ENCODE assay signal across 8 cellular contexts in the genomic region with DNA sequence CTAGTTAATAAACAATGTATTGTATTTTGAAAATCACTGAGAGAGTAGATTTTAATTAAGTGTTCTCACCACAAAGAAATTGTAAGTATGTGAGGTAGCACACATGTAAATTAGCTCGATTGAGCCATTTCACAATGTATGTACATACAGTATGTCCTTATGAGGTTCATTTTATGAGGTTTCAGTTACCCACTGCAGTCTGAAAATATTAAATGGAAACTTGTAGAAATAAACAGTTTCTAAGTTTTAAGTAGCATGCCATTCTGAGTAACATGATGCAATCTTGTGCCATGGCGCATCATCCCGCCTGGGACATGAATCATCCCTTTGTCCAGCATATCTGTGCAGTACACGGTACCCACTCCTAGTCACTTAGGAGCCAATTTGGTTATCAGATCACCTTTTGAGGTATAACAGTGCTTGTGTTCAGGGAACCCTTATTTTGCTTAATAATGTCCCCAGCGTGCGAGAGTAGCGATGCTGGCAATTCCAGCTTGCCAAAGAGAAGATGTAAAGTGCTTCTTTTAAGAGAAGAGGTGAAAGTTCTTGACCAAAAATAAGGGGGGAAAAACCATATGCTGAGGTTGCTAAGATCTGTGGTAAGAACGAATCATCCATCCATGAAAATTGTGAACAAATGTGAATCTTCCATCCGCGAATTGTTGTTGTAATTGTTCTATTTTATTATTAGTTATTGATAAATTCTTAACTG.
A peak's percentile ranks its signal among the peaks of the same experiment; 100 is the strongest.
DNase-seq lines count a peak whose midpoint lies in the region; ATAC-seq and TF ChIP-seq lines count a peak whose summit lies in the region.

No MANE protein-coding gene starts in this region.

- no peaks in the 10 kb centered on the region for H3K27me3 Mint-ChIP-seq in HFFc6 (ENCODE audit: insufficient read depth)
- H3K27me3 Mint-ChIP-seq in effector memory CD8-positive, alpha-beta T cell = no peaks in the 10 kb centered on the region

- H3K4me1 Mint-ChIP-seq in HFFc6 (ENCODE audit: low read depth) = peaks cover 87% of the 10 kb centered on the region
- H3K4me1 Mint-ChIP-seq in effector memory CD8-positive, alpha-beta T cell (ENCODE audit: low read depth in 2 of 2) = peaks cover 41 to 62% of the 10 kb centered on the region in 2 donors

- in situ Hi-C loops in HAP-1 (cut with MboI; ENCODE audit: low sequenced_read_pairs) = loop anchor here (25.0 kb wide), 1 partner anchor 251 kb away; no protein-coding TSS in a partner anchor

- H3K4me3 ChIP-seq in HAP-1 = no peak overlapping the region

- no peaks in the 10 kb centered on the region for H3K27me3 ChIP-seq in HAP-1 (ENCODE audit: low read depth)

- no peak for ATAC-seq in effector memory CD8-positive, alpha-beta T cell (replicated peaks)

- DNase-seq in HFFc6 (peak; percentile 68), T1000 (lab: John Stamatoyannopoulos, UW) (peak; percentile 38), HAP-1 (ENCODE audit: low spot score in 2 of 2) (no peak), NCI-H1417 treated with DMSO at 0.1 percent for 48 hours (lab: John Stamatoyannopoulos, UW) (no peak), activated gamma-delta T cell treated with Interleukin-2 at 50 U/mL for 16 hours (no peak)
- DNase-seq in effector memory CD8-positive, alpha-beta T cell = no peak
- DNase-seq in stimulated activated CD4-positive, alpha-beta T cell treated with anti-CD3 and anti-CD28 coated beads, Interleukin-2, amount 100 ng/mL, for 48 hours = peak; percentile 33 to 47
- DNase-seq in effector CD8-positive, alpha-beta T cell (lab: John Stamatoyannopoulos, UW) = no peak

- H3K36me3 Mint-ChIP-seq in HFFc6 (ENCODE audit: low read depth) = peaks cover 34% of the 10 kb centered on the region
- peaks cover 53% of the 10 kb centered on the region for H3K36me3 Mint-ChIP-seq in effector memory CD8-positive, alpha-beta T cell (ENCODE audit: insufficient read depth)

- peaks cover 7% of the 10 kb centered on the region; the same call in 1 of the 2 replicates for H3K9me3 ChIP-seq in HAP-1

- H3K4me3 Mint-ChIP-seq in HFFc6 = peak overlapping the region; percentile 25
- H3K4me3 Mint-ChIP-seq in effector memory CD8-positive, alpha-beta T cell = no peak overlapping the region

- no peak for TF ChIP-seq CTCF in HFFc6 (IDR thresholded peaks at IDR 0.05)

- peak overlapping the region; percentile 72 for H3K27ac Mint-ChIP-seq in HFFc6
- H3K27ac Mint-ChIP-seq in effector memory CD8-positive, alpha-beta T cell = peak overlapping the region; percentile 61 to 77

- H3K36me3 ChIP-seq in HAP-1 (replicated peaks) = no peaks in the 10 kb centered on the region; the same call in 1 of the 2 replicates

- H3K9me3 Mint-ChIP-seq in HFFc6 = no peaks in the 10 kb centered on the region; the same call in 1 of the 2 replicates
- H3K9me3 Mint-ChIP-seq in effector memory CD8-positive, alpha-beta T cell = no peaks in the 10 kb centered on the region

- H3K4me1 ChIP-seq in HAP-1 = peaks cover 6% of the 10 kb centered on the region

Comparison
In these comparisons a context has a peak if more than half of its experiments do, and no peak if none do; other contexts are left out.
1. DNase-seq: peak in HFFc6 (single experiment), T1000 (single experiment) and stimulated activated CD4-positive, alpha-beta T cell treated with anti-CD3 and anti-CD28 coated beads, Interleukin-2, amount 100 ng/mL, for 48 hours (2 of 2); none in effector memory CD8-positive, alpha-beta T cell (0 of 3), effector CD8-positive, alpha-beta T cell (single experiment), HAP-1 (0 of 2), NCI-H1417 treated with DMSO at 0.1 percent for 48 hours (single experiment) and activated gamma-delta T cell treated with Interleukin-2 at 50 U/mL for 16 hours (single experiment).